In the genomic region with DNA sequence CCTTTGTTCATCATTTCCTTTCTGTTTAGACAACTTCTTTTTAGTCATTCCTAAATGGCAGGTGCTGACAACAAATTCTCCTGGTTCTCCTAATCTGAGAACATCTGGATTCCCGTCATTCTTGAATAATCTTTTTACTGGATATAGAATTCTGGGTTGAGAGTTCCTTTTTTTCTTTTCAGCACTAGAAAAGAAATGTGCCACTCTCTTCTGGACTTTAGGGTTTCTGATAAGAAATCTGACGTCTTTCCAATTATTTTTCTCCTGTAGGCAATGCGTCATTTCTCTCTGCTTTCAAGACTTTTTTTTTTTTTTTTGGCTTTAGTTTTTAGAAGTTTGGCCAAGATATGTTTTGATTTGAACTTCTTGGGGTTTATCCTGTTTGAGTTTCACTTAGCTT, we compare ENCODE assay signal across 12 cellular contexts.
DNase-seq lines count a peak whose midpoint lies in the region; ATAC-seq and TF ChIP-seq lines count a peak whose summit lies in the region.
"Had no signal": no experiment of that assay in that cellular context is flagged by ENCODE, and none has a peak within 500 bp of the region (broad histone marks: within the 10 kb centered on the region; RNA-seq: fewer than 3 reads in every experiment).

No MANE protein-coding gene starts in this region.

- DNase-seq in DND-41 (no peak), fibroblast of the aortic adventitia (ENCODE audit: low read depth) (peak; percentile 96), NCI-H748 treated with DMSO at 0.1 percent for 48 hours (lab: John Stamatoyannopoulos, UW) (no peak), NCI-H1417 (lab: John Stamatoyannopoulos, UW) (no peak), uterus (no peak)
- no peak for DNase-seq in activated CD8-positive, alpha-beta T cell treated with anti-CD3 and anti-CD28 coated beads for 36 hours
- DNase-seq: KG1; naive thymus-derived CD4-positive, alpha-beta T cell; NCI-H1694; NCI-H446 treated with DMSO at 0.1 percent for 48 hours; psoas muscle had no signal

- H3K36me3 Mint-ChIP-seq in activated CD8-positive, alpha-beta T cell treated with anti-CD3 and anti-CD28 coated beads for 36 hours (ENCODE audit: low read depth): peaks cover 7% of the 10 kb centered on the region

- peak overlapping the region; percentile 93 for H3K27ac ChIP-seq in BLaER1
- H3K27ac ChIP-seq in DND-41 (ENCODE audit: low read length): peak overlapping the region; percentile 99
- H3K27ac ChIP-seq in uterus: no peak overlapping the region
- H3K27ac ChIP-seq: psoas muscle had no signal

- no peak for ATAC-seq in DND-41 (ENCODE audit: insufficient read depth, low read depth)
- no peak for ATAC-seq in activated CD8-positive, alpha-beta T cell treated with anti-CD3 and anti-CD28 coated beads for 36 hours
- ATAC-seq: naive thymus-derived CD4-positive, alpha-beta T cell; psoas muscle had no signal

- TF ChIP-seq CTCF in DND-41 (IDR thresholded peaks at IDR 0.05; ENCODE audit: borderline replicate concordance, extremely low read depth, low read length, poor library complexity, severe bottlenecking) (no peak), fibroblast of the aortic adventitia (IDR thresholded peaks at IDR 0.05; ENCODE audit: insufficient read depth, low read length) (no peak), uterus (IDR thresholded peaks at IDR 0.05) (no peak)
- TF ChIP-seq CTCF in activated CD8-positive, alpha-beta T cell treated with anti-CD3 and anti-CD28 coated beads for 36 hours (IDR thresholded peaks at IDR 0.05): no peak

- TF ChIP-seq POLR2A in uterus (IDR thresholded peaks at IDR 0.05): no peak

- CTCF ChIA-PET in activated CD8-positive, alpha-beta T cell treated with anti-CD3 and anti-CD28 coated beads for 36 hours (lab: Charles Lee): interaction anchor here (0.8 to 1.5 kb wide), 3 partner anchors 64 to 312 kb away, joined by 3 read pairs; no protein-coding TSS in a partner anchor

- H3K27me3 ChIP-seq in BLaER1 (no peaks in the 10 kb centered on the region), DND-41 (ENCODE audit: insufficient read depth, low read length, poor library complexity) (no peaks in the 10 kb centered on the region), uterus (no peaks in the 10 kb centered on the region)

- peaks cover 5% of the 10 kb centered on the region for H3K9me3 Mint-ChIP-seq in activated CD8-positive, alpha-beta T cell treated with anti-CD3 and anti-CD28 coated beads for 36 hours

- POLR2A ChIA-PET in activated CD8-positive, alpha-beta T cell treated with anti-CD3 and anti-CD28 coated beads for 36 hours (lab: Charles Lee): interaction anchor here (1.1 kb wide), 1 partner anchor 206 kb away, joined by 3 read pairs; no protein-coding TSS in a partner anchor

- H3K9ac ChIP-seq in BLaER1 (peak overlapping the region; percentile 82; the same call in 1 of the 2 replicates), DND-41 (ENCODE audit: low read depth, low read length) (peak overlapping the region; percentile 56; the same call in 1 of the 2 replicates)

- no peaks in the 10 kb centered on the region for H3K36me3 ChIP-seq in BLaER1
- H3K36me3 ChIP-seq in DND-41 (ENCODE audit: insufficient read depth, low read length): no peaks in the 10 kb centered on the region
- no peaks in the 10 kb centered on the region for H3K36me3 ChIP-seq in uterus

- H3K4me3 ChIP-seq in BLaER1 (no peak overlapping the region; the same call in 1 of the 2 replicates), DND-41 (ENCODE audit: low read depth in 1 of 2, low read length in 2 of 2) (no peak overlapping the region), fibroblast of the aortic adventitia (ENCODE audit: low read depth, low read length) (no peak overlapping the region), uterus (no peak overlapping the region)
- H3K4me3 ChIP-seq: psoas muscle had no signal

- no peaks in the 10 kb centered on the region for H4K20me1 ChIP-seq in BLaER1
- H4K20me1 ChIP-seq in DND-41 (ENCODE audit: insufficient read depth, low read length): no peaks in the 10 kb centered on the region

- H2AFZ ChIP-seq in DND-41 (ENCODE audit: low read depth, low read length): no peak overlapping the region

- H3K4me2 ChIP-seq in BLaER1 (peak overlapping the region; percentile 90), DND-41 (ENCODE audit: insufficient read depth, low read length) (no peak overlapping the region)

- H3K27me3 Mint-ChIP-seq in activated CD8-positive, alpha-beta T cell treated with anti-CD3 and anti-CD28 coated beads for 36 hours: no peaks in the 10 kb centered on the region

- H3K4me3 Mint-ChIP-seq in activated CD8-positive, alpha-beta T cell treated with anti-CD3 and anti-CD28 coated beads for 36 hours: no peak overlapping the region

- H3K9me3 ChIP-seq in BLaER1: peaks cover 11% of the 10 kb centered on the region; the same call in 1 of the 2 replicates
- no peaks in the 10 kb centered on the region for H3K9me3 ChIP-seq in DND-41 (ENCODE audit: insufficient read depth, low read length, severe bottlenecking)
- no peaks in the 10 kb centered on the region for H3K9me3 ChIP-seq in uterus
- H3K9me3 ChIP-seq: psoas muscle had no signal

- H3K79me2 ChIP-seq in DND-41 (ENCODE audit: insufficient read depth, low read length): no peaks in the 10 kb centered on the region

- H3K4me1 Mint-ChIP-seq in activated CD8-positive, alpha-beta T cell treated with anti-CD3 and anti-CD28 coated beads for 36 hours (ENCODE audit: low read depth): peaks cover 45% of the 10 kb centered on the region

- H3K4me1 ChIP-seq in BLaER1: peaks cover 85% of the 10 kb centered on the region
- H3K4me1 ChIP-seq in DND-41 (ENCODE audit: insufficient read depth, low read length): peaks cover 56% of the 10 kb centered on the region
- H3K4me1 ChIP-seq in uterus: no peaks in the 10 kb centered on the region

- peak overlapping the region; percentile 60 for H3K27ac Mint-ChIP-seq in activated CD8-positive, alpha-beta T cell treated with anti-CD3 and anti-CD28 coated beads for 36 hours

- intact Hi-C loops in activated CD8-positive, alpha-beta T cell treated with anti-CD3 and anti-CD28 coated beads for 36 hours (cut with micrococcal nuclease): loop anchor here (5.0 to 10.0 kb wide), 2 partner anchors 44 to 197 kb away; a partner anchor contains a TSS
- intact Hi-C loops in uterus (cut with DNase I; ENCODE audit: low total_unique reads): no loop called here

Comparison
In these comparisons a context has a peak if more than half of its experiments do, and no peak if none do; other contexts are left out.
1. H3K27ac ChIP-seq: peak in BLaER1 (single experiment) and DND-41 (single experiment); none in uterus (0 of 2).